In genomic region chr12:108730337-108731104, GRCh38 we compare ENCODE assay signal across 8 cellular contexts. TPM values are rescaled to one million over a fixed set of nuclear protein-coding genes. Genes with fewer than 3 reads are reported as not detected.
DNase-seq lines count a peak whose midpoint lies in the region; ATAC-seq and TF ChIP-seq lines count a peak whose summit lies in the region.

No MANE protein-coding gene starts in this region.

- H3K27me3 Mint-ChIP-seq in osteocyte (ENCODE audit: unreplicated experiment), result no peaks in the 10 kb centered on the region

- peak; percentile 8 for DNase-seq in activated T-cell treated with anti-CD3 and anti-CD28 coated beads for 1 hour (ENCODE audit: low read depth)
- DNase-seq in activated T-cell treated with anti-CD3 and anti-CD28 coated beads for 4 hours, result no peak
- DNase-seq in RKO (ENCODE audit: low spot score), result peak; percentile 97
- peak; percentile 22 to 69 for DNase-seq in activated naive CD4-positive, alpha-beta T cell treated with anti-CD3 and anti-CD28 coated beads, Interleukin-2, amount 50 U/mL, for 72 hours (ENCODE audit: low spot score in 2 of 2)
- peak; percentile 80 for DNase-seq in Right ventricle myocardium superior
- peak; percentile 85 for DNase-seq in osteocyte (ENCODE audit: extremely low spot score, unreplicated experiment)

- no peaks in the 10 kb centered on the region for H3K9me3 ChIP-seq in KOPT-K1 (ENCODE audit: insufficient read depth, low read length, poor library complexity, severe bottlenecking)

- peak overlapping the region; percentile 85 for H3K4me3 ChIP-seq in urinary bladder (ENCODE audit: low read depth, low read length)

- no peaks in the 10 kb centered on the region for H3K9me3 Mint-ChIP-seq in activated naive CD4-positive, alpha-beta T cell treated with anti-CD3 and anti-CD28 coated beads, Interleukin-2, amount 50 U/mL, for 72 hours
- H3K9me3 Mint-ChIP-seq in osteocyte (ENCODE audit: unreplicated experiment), result no peaks in the 10 kb centered on the region

- TF ChIP-seq CTCF in osteocyte (IDR thresholded peaks at IDR 0.05), result no peak

- intact Hi-C loops in Right ventricle myocardium superior (cut with DNase I), result loop anchor here (5.0 kb wide), 1 partner anchor 42 kb away; no protein-coding TSS in a partner anchor

- H3K27ac ChIP-seq in KOPT-K1 (ENCODE audit: low read depth, low read length, poor library complexity, severe bottlenecking) (peak overlapping the region; percentile 80), urinary bladder (ENCODE audit: low read depth) (peak overlapping the region; percentile 92)

- no peaks in the 10 kb centered on the region for H3K4me1 ChIP-seq in urinary bladder (ENCODE audit: insufficient read depth)

- H3K4me3 Mint-ChIP-seq in osteocyte (ENCODE audit: unreplicated experiment), result peak overlapping the region; percentile 93

- ATAC-seq in activated naive CD4-positive, alpha-beta T cell treated with anti-CD3 and anti-CD28 coated beads, Interleukin-2, amount 50 U/mL, for 72 hours, result peak in 1 of 2 donors; percentile 39
- ATAC-seq in Right ventricle myocardium superior (ENCODE audit: poor library complexity), result peak; percentile 25

- peaks cover 43% of the 10 kb centered on the region for H3K4me1 Mint-ChIP-seq in osteocyte (ENCODE audit: unreplicated experiment)

- under 1% methylated on average over 46 of the region's 46 CpGs for WGBS in urinary bladder

- no peaks in the 10 kb centered on the region for H3K36me3 Mint-ChIP-seq in activated naive CD4-positive, alpha-beta T cell treated with anti-CD3 and anti-CD28 coated beads, Interleukin-2, amount 50 U/mL, for 72 hours
- H3K36me3 Mint-ChIP-seq in osteocyte (ENCODE audit: unreplicated experiment), result peaks cover 4% of the 10 kb centered on the region

- peak overlapping the region; percentile 90 to 94 for H3K27ac Mint-ChIP-seq in activated naive CD4-positive, alpha-beta T cell treated with anti-CD3 and anti-CD28 coated beads, Interleukin-2, amount 50 U/mL, for 72 hours
- peak overlapping the region; percentile 81 for H3K27ac Mint-ChIP-seq in osteocyte (ENCODE audit: unreplicated experiment)

- H3K36me3 ChIP-seq in KOPT-K1 (ENCODE audit: insufficient read depth, low read length) (no peaks in the 10 kb centered on the region), urinary bladder (ENCODE audit: insufficient read depth) (no peaks in the 10 kb centered on the region)

RNA-seq across cellular contexts. Expression of gene CORO1C, which starts 0.8 kb away (rescaled TPM):
- 10 to 100 TPM; 61.5 to 87.5 TPM for total RNA-seq in activated naive CD4-positive, alpha-beta T cell treated with anti-CD3 and anti-CD28 coated beads, Interleukin-2, amount 50 U/mL, for 72 hours
- total RNA-seq in Right ventricle myocardium superior (69.1 TPM), osteocyte (234 and 248 TPM in 2 replicates), urinary bladder (213 TPM)
- 149 TPM for polyA plus RNA-seq in urinary bladder
